Comparison of ENCODE assay signal across 17 cellular contexts in genomic region chr1:35936828-35937227, GRCh38.
"Had no signal": no experiment of that assay in that cellular context is flagged by ENCODE, and none has a peak within 500 bp of the region (broad histone marks: within the 10 kb centered on the region; RNA-seq: fewer than 3 reads in every experiment).

No MANE protein-coding gene starts in this region.

- H3K36me3 ChIP-seq: breast epithelium, esophagus squamous epithelium, vagina had no signal

- H3K27ac ChIP-seq: psoas muscle, vagina had no signal

- ATAC-seq: activated CD4-positive, CD25-positive, alpha-beta regulatory T cell treated with anti-CD3 and anti-CD28 coated beads, Interleukin-2, amount 50 U/mL, for 24 hours; activated CD8-positive, alpha-beta memory T cell treated with anti-CD3 and anti-CD28 coated beads, Interleukin-2, amount 10 ng/mL, durations not matched to agents 7 days and 5 days; left lobe of liver; mucosa of descending colon; naive thymus-derived CD8-positive, alpha-beta T cell; psoas muscle had no signal

- H3K4me3 ChIP-seq: breast epithelium, esophagus squamous epithelium, mucosa of descending colon, psoas muscle, vagina had no signal

- H3K4me1 ChIP-seq: breast epithelium had no signal

- H3K9me3 ChIP-seq: breast epithelium, esophagus squamous epithelium, mucosa of descending colon, psoas muscle, vagina had no signal

- H3K27me3 ChIP-seq: breast epithelium, esophagus squamous epithelium, vagina had no signal

- DNase-seq: activated CD4-positive, alpha-beta T cell treated with anti-CD3 and anti-CD28 coated beads, Interleukin-2, amount 50 U/mL, for 48 hours; activated CD8-positive, alpha-beta memory T cell treated with anti-CD3 and anti-CD28 coated beads, Interleukin-2, amount 10 ng/mL, durations not matched to agents 7 days and 5 days; activated effector memory CD4-positive, alpha-beta T cell treated with anti-CD3 and anti-CD28 coated beads, Interleukin-2, amount 50 U/mL, for 16 hours; activated T-cell treated with anti-CD3 and anti-CD28 coated beads, Interleukin-2, amount 50 U/mL, for 24 hours; anterior cingulate cortex; esophagus squamous epithelium; islet precursor cell; mammary epithelial cell; mucosa of descending colon; naive thymus-derived CD8-positive, alpha-beta T cell; psoas muscle; stimulated activated CD4-positive, alpha-beta T cell treated with anti-CD3 and anti-CD28 coated beads, Interleukin-4, amount 100 ng/mL, for 24 hours; SW 1271 had no signal
